19 cellular contexts compared by ENCODE assay signal in the genomic region with DNA sequence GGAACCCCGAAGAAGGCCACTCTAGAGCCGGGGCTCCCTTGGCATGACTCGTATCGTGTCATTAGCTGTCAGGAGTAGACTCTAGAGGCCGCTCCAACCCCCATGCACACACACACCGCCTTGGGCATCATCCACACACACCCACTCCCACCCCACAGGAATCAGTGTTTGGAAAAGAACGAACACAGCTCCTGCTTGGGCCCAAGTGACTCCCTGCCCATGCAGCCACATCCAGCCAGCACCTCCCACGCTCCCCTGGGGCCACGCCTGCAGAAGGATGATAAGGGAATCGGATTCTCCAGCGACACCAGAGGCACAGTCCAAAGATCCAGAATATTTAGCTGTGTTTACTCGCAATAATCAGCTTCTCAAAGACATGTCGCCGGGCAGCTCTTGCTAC.
"Had no signal": no experiment of that assay in that cellular context is flagged by ENCODE, and none has a peak within 500 bp of the region (broad histone marks: within the 10 kb centered on the region; RNA-seq: fewer than 3 reads in every experiment).

No MANE protein-coding gene starts in this region.

- H3K4me1 ChIP-seq: foreskin keratinocyte, parathyroid adenoma, upper lobe of right lung had no signal

- H3K4me2 ChIP-seq: hepatocyte had no signal

- H3K36me3 ChIP-seq: upper lobe of right lung, WERI-Rb-1 had no signal

- DNase-seq: activated CD4-positive, alpha-beta T cell treated with anti-CD3 and anti-CD28 coated beads for 1 hour; activated CD4-positive, alpha-beta T cell treated with anti-CD3 and anti-CD28 coated beads, Interleukin-2, amount 50 U/mL, for 1 hour; activated gamma-delta T cell treated with Interleukin-2 at 50 U/mL for 16 hours; activated T-cell treated with anti-CD3 and anti-CD28 coated beads, Interleukin-2, amount 50 U/mL, for 1 hour; anterior cingulate cortex; central memory CD4-positive, alpha-beta T cell; dermis blood vessel endothelial cell; effector CD8-positive, alpha-beta T cell; foreskin keratinocyte; immature natural killer cell; nucleus accumbens; stimulated activated CD4-positive, alpha-beta T cell treated with anti-CD3 and anti-CD28 coated beads, Interleukin-4, amount 100 ng/mL, for 1 hour; stimulated activated naive CD4-positive, alpha-beta T cell; upper lobe of right lung; WERI-Rb-1 had no signal

- H2AFZ ChIP-seq: hepatocyte, parathyroid adenoma had no signal

- ATAC-seq: foreskin keratinocyte; natural killer cell treated with Interleukin-12 subunit alpha and Interleukin-12 subunit beta and Interleukin-15 and Interleukin-18, amount 100 ng/mL, for 72 hours; sciatic nerve; upper lobe of right lung had no signal

- H3K27ac ChIP-seq: foreskin keratinocyte, hepatocyte, parathyroid adenoma, upper lobe of right lung, WERI-Rb-1 had no signal

- H3K27me3 ChIP-seq: hepatocyte, upper lobe of right lung had no signal

- H3K4me3 ChIP-seq: hepatocyte, upper lobe of right lung had no signal

- H3K9ac ChIP-seq: parathyroid adenoma had no signal
